Comparison of ENCODE assay signal across 1 cellular context in the genomic region with DNA sequence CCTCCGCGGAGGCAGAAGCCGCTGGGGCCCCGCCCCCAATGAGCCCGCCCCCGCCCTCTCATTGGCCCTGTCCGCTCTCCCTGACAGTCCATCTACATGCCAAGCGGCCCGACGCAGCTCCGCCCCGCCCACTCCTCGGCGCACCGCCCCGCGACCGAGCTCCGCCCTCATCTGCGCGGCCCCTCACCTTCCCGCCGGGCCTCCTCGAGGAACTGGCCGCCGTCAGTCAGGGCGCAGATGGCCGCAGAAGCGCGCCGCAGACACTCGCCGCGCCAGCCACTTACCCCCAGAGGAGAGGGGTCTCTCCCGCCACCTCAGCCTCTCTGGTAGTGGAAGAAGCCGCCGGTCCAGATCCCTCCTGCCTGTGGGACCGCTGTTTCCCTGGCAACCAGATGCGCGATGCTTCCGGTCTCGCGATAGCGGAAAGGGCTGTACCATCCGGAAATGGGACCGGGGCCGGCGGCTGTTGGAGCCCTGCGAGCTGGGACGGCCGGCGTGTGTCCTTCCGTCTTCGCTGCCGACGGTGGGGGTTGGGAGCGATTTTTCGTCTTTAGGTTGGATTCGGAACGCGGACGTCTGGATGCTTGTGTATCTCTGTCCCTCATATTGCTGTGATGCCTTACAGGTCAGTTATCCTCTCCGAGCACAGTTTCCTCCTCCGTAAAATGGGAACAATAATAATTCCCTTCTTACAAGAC.
A peak's percentile ranks its signal among the peaks of the same experiment; 100 is the strongest.
TF ChIP-seq lines count a peak whose summit lies in the region.

A gene (minus strand): TSS at position 401 of the 698 bp plus-strand sequence. CDS start 6,317 bp downstream, outside the sequence.

TF ChIP-seq in HepG2, 621 proteins besides CTCF, POLR2A, EP300 and RAD21 (continued from another document and continues in another):
- no peak for TF ChIP-seq DR1 (CRISPR knock-in tag; IDR thresholded peaks at IDR 0.05)
- peak; percentile 89 for TF ChIP-seq ZNF501 (CRISPR knock-in tag; IDR thresholded peaks at IDR 0.05)
- TF ChIP-seq JARID2 (CRISPR knock-in tag; IDR thresholded peaks at IDR 0.05; ENCODE audit: insufficient replicate concordance) = no peak
- TF ChIP-seq, protein P1, sequence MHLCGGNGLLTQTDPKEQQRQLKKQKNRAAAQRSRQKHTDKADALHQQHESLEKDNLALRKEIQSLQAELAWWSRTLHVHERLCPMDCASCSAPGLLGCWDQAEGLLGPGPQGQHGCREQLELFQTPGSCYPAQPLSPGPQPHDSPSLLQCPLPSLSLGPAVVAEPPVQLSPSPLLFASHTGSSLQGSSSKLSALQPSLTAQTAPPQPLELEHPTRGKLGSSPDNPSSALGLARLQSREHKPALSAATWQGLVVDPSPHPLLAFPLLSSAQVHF (CRISPR knock-in tag; IDR thresholded peaks at IDR 0.05) = no peak
- TF ChIP-seq NFE2L1 (CRISPR knock-in tag; IDR thresholded peaks at IDR 0.05; ENCODE audit: borderline replicate concordance) = no peak
- TF ChIP-seq CEBPB (IDR thresholded peaks at IDR 0.05; ENCODE audit: borderline replicate concordance, low read depth, low read length) = no peak
- no peak; the same call in none of the 2 replicates for TF ChIP-seq SRY (CRISPR knock-in tag; IDR thresholded peaks at IDR 0.05)
- TF ChIP-seq ZNF20 (CRISPR knock-in tag; IDR thresholded peaks at IDR 0.05) = no peak
- no peak for TF ChIP-seq MEIS1 (CRISPR knock-in tag; IDR thresholded peaks at IDR 0.05; ENCODE audit: borderline replicate concordance)
- no peak for TF ChIP-seq TCF12 (IDR thresholded peaks at IDR 0.05)
- TF ChIP-seq TCF12 (CRISPR knock-in tag; IDR thresholded peaks at IDR 0.05) = no peak
- no peak for TF ChIP-seq HOXA9 (CRISPR knock-in tag; IDR thresholded peaks at IDR 0.05; ENCODE audit: borderline replicate concordance)
- TF ChIP-seq ZBTB20 (CRISPR knock-in tag; IDR thresholded peaks at IDR 0.05; ENCODE audit: borderline replicate concordance, low read depth) = no peak
- no peak; the same call in 1 of the 2 replicates for TF ChIP-seq ZNF331 (CRISPR knock-in tag; IDR thresholded peaks at IDR 0.05)
- TF ChIP-seq HNF4A (CRISPR knock-in tag; IDR thresholded peaks at IDR 0.05) = no peak
- TF ChIP-seq, protein P2, sequence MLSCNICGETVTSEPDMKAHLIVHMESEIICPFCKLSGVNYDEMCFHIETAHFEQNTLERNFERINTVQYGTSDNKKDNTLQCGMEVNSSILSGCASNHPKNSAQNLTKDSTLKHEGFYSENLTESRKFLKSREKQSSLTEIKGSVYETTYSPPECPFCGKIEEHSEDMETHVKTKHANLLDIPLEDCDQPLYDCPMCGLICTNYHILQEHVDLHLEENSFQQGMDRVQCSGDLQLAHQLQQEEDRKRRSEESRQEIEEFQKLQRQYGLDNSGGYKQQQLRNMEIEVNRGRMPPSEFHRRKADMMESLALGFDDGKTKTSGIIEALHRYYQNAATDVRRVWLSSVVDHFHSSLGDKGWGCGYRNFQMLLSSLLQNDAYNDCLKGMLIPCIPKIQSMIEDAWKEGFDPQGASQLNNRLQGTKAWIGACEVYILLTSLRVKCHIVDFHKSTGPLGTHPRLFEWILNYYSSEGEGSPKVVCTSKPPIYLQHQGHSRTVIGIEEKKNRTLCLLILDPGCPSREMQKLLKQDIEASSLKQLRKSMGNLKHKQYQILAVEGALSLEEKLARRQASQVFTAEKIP (CRISPR knock-in tag; IDR thresholded peaks at IDR 0.05; ENCODE audit: borderline replicate concordance) = no peak
- TF ChIP-seq NR1H2 (CRISPR knock-in tag; IDR thresholded peaks at IDR 0.05; ENCODE audit: borderline replicate concordance, low read depth) = no peak
- no peak for TF ChIP-seq PAWR (CRISPR knock-in tag; IDR thresholded peaks at IDR 0.05; ENCODE audit: borderline replicate concordance)
- 0 out of 2 replicates have a peak, but pooled peaks have one; percentile 56 for TF ChIP-seq ZNF83 (CRISPR knock-in tag; IDR thresholded peaks at IDR 0.05; ENCODE audit: borderline replicate concordance)
- TF ChIP-seq JUNB (CRISPR knock-in tag; IDR thresholded peaks at IDR 0.05; ENCODE audit: borderline replicate concordance) = no peak
- TF ChIP-seq, protein P3, sequence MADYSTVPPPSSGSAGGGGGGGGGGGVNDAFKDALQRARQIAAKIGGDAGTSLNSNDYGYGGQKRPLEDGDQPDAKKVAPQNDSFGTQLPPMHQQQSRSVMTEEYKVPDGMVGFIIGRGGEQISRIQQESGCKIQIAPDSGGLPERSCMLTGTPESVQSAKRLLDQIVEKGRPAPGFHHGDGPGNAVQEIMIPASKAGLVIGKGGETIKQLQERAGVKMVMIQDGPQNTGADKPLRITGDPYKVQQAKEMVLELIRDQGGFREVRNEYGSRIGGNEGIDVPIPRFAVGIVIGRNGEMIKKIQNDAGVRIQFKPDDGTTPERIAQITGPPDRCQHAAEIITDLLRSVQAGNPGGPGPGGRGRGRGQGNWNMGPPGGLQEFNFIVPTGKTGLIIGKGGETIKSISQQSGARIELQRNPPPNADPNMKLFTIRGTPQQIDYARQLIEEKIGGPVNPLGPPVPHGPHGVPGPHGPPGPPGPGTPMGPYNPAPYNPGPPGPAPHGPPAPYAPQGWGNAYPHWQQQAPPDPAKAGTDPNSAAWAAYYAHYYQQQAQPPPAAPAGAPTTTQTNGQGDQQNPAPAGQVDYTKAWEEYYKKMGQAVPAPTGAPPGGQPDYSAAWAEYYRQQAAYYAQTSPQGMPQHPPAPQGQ (CRISPR knock-in tag; IDR thresholded peaks at IDR 0.05; ENCODE audit: borderline replicate concordance) = no peak
- no peak for TF ChIP-seq HNRNPL (IDR thresholded peaks at IDR 0.05; ENCODE audit: low read depth, low read length)
- peak; percentile 26; the same call in 1 of the 2 replicates for TF ChIP-seq ZNF615 (CRISPR knock-in tag; IDR thresholded peaks at IDR 0.05; ENCODE audit: borderline replicate concordance)
- peak; percentile 77; the same call in 1 of the 2 replicates for TF ChIP-seq FOXK1 (CRISPR knock-in tag; IDR thresholded peaks at IDR 0.05; ENCODE audit: borderline replicate concordance, low read depth)
- TF ChIP-seq, protein P4, sequence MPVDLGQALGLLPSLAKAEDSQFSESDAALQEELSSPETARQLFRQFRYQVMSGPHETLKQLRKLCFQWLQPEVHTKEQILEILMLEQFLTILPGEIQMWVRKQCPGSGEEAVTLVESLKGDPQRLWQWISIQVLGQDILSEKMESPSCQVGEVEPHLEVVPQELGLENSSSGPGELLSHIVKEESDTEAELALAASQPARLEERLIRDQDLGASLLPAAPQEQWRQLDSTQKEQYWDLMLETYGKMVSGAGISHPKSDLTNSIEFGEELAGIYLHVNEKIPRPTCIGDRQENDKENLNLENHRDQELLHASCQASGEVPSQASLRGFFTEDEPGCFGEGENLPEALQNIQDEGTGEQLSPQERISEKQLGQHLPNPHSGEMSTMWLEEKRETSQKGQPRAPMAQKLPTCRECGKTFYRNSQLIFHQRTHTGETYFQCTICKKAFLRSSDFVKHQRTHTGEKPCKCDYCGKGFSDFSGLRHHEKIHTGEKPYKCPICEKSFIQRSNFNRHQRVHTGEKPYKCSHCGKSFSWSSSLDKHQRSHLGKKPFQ (CRISPR knock-in tag; IDR thresholded peaks at IDR 0.05; ENCODE audit: insufficient replicate concordance) = no peak
- TF ChIP-seq ZSCAN30 (CRISPR knock-in tag; IDR thresholded peaks at IDR 0.05) = no peak
- peak; percentile 96 for TF ChIP-seq MXI1 (IDR thresholded peaks at IDR 0.05; ENCODE audit: borderline replicate concordance, low read depth, low read length)
- peak; percentile 47 for TF ChIP-seq FOSL2 (CRISPR knock-in tag; IDR thresholded peaks at IDR 0.05)
- peak; percentile 64 for TF ChIP-seq POLR2AphosphoS5 (IDR thresholded peaks at IDR 0.05; ENCODE audit: low read depth, low read length)
- TF ChIP-seq, protein P5, sequence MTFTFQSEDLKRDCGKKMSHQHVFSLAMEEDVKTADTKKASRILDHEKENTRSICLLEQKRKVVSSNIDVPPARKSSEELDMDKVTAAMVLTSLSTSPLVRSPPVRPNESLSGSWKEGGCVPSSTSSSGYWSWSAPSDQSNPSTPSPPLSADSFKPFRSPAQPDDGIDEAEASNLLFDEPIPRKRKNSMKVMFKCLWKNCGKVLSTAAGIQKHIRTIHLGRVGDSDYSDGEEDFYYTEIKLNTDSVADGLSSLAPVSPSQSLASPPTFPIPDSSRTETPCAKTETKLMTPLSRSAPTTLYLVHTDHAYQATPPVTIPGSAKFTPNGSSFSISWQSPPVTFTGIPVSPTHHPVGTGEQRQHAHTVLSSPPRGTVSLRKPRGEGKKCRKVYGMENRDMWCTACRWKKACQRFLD (CRISPR knock-in tag; IDR thresholded peaks at IDR 0.05; ENCODE audit: borderline replicate concordance) = no peak
- TF ChIP-seq MLLT10 (CRISPR knock-in tag; IDR thresholded peaks at IDR 0.05) = no peak
- TF ChIP-seq ZNF441 (CRISPR knock-in tag; IDR thresholded peaks at IDR 0.05; ENCODE audit: borderline replicate concordance) = no peak
- peak; percentile 64 for TF ChIP-seq ZFY (CRISPR knock-in tag; IDR thresholded peaks at IDR 0.05)
- TF ChIP-seq ZFP36 (IDR thresholded peaks at IDR 0.05; ENCODE audit: borderline replicate concordance, low read depth, low read length, partially characterized antibody) = no peak
- peak; percentile 48; the same call in 1 of the 2 replicates for TF ChIP-seq SPEN (CRISPR knock-in tag; IDR thresholded peaks at IDR 0.05; ENCODE audit: low read depth)
- TF ChIP-seq, protein P6, sequence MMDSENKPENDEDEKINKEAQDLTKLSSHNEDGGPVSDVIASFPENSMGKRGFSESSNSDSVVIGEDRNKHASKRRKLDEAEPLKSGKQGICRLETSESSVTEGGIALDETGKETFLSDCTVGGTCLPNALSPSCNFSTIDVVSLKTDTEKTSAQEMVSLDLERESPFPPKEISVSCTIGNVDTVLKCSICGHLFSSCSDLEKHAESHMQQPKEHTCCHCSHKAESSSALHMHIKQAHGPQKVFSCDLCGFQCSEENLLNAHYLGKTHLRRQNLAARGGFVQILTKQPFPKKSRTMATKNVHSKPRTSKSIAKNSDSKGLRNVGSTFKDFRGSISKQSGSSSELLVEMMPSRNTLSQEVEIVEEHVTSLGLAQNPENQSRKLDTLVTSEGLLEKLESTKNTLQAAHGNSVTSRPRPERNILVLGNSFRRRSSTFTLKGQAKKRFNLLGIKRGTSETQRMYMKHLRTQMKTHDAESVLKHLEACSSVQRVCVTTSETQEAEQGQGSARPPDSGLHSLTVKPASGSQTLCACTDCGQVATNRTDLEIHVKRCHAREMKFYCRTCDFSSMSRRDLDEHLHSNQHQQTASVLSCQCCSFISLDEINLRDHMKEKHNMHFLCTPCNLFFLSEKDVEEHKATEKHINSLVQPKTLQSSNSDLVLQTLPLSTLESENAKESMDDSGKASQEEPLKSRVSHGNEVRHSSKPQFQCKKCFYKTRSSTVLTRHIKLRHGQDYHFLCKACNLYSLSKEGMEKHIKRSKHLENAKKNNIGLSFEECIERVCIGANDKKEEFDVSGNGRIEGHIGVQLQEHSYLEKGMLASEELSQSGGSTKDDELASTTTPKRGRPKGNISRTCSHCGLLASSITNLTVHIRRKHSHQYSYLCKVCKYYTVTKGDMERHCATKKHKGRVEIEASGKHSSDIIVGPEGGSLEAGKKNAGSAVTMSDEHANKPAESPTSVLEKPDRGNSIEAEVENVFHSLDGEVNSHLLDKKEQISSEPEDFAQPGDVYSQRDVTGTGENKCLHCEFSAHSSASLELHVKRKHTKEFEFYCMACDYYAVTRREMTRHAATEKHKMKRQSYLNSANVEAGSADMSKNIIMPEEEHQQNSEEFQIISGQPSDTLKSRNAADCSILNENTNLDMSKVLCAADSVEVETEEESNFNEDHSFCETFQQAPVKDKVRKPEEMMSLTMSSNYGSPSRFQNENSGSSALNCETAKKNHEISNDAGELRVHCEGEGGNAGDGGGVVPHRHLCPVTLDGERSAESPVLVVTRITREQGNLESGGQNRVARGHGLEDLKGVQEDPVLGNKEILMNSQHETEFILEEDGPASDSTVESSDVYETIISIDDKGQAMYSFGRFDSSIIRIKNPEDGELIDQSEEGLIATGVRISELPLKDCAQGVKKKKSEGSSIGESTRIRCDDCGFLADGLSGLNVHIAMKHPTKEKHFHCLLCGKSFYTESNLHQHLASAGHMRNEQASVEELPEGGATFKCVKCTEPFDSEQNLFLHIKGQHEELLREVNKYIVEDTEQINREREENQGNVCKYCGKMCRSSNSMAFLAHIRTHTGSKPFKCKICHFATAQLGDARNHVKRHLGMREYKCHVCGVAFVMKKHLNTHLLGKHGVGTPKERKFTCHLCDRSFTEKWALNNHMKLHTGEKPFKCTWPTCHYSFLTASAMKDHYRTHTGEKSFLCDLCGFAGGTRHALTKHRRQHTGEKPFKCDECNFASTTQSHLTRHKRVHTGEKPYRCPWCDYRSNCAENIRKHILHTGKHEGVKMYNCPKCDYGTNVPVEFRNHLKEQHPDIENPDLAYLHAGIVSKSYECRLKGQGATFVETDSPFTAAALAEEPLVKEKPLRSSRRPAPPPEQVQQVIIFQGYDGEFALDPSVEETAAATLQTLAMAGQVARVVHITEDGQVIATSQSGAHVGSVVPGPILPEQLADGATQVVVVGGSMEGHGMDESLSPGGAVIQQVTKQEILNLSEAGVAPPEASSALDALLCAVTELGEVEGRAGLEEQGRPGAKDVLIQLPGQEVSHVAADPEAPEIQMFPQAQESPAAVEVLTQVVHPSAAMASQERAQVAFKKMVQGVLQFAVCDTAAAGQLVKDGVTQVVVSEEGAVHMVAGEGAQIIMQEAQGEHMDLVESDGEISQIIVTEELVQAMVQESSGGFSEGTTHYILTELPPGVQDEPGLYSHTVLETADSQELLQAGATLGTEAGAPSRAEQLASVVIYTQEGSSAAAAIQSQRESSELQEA (CRISPR knock-in tag; IDR thresholded peaks at IDR 0.05; ENCODE audit: not compliant biosample characterization) = peak; percentile 48
- 0 out of 2 replicates have a peak, but pooled peaks have one; percentile 44 for TF ChIP-seq ZNF556 (CRISPR knock-in tag; IDR thresholded peaks at IDR 0.05; ENCODE audit: borderline replicate concordance)
- no peak for TF ChIP-seq ZNF235 (CRISPR knock-in tag; IDR thresholded peaks at IDR 0.05; ENCODE audit: borderline replicate concordance)
- TF ChIP-seq ZNF672 (CRISPR knock-in tag; IDR thresholded peaks at IDR 0.05) = no peak
- TF ChIP-seq, protein P7, sequence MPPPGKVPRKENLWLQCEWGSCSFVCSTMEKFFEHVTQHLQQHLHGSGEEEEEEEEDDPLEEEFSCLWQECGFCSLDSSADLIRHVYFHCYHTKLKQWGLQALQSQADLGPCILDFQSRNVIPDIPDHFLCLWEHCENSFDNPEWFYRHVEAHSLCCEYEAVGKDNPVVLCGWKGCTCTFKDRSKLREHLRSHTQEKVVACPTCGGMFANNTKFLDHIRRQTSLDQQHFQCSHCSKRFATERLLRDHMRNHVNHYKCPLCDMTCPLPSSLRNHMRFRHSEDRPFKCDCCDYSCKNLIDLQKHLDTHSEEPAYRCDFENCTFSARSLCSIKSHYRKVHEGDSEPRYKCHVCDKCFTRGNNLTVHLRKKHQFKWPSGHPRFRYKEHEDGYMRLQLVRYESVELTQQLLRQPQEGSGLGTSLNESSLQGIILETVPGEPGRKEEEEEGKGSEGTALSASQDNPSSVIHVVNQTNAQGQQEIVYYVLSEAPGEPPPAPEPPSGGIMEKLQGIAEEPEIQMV (CRISPR knock-in tag; IDR thresholded peaks at IDR 0.05; ENCODE audit: low read depth) = peak; percentile 33; the same call in 1 of the 2 replicates
- TF ChIP-seq ZNF124 (CRISPR knock-in tag; IDR thresholded peaks at IDR 0.05) = 0 out of 2 replicates have a peak, but pooled peaks have one; percentile 38
- no peak for TF ChIP-seq ZNF549 (CRISPR knock-in tag; IDR thresholded peaks at IDR 0.05)
